In genomic region chr19:19642506-19643157, GRCh38 we compare ENCODE assay signal across 8 cellular contexts. TPM values are rescaled to one million over a fixed set of nuclear protein-coding genes. Genes with fewer than 3 reads are reported as not detected.
DNase-seq lines count a peak whose midpoint lies in the region; ATAC-seq and TF ChIP-seq lines count a peak whose summit lies in the region.

No MANE protein-coding gene starts in this region.

- H3K27ac ChIP-seq in lung (ENCODE audit: low read depth in 1 of 2, low read length in 1 of 2), result peak overlapping the region in 1 of 2 donors; percentile 85

- H3K27me3 Mint-ChIP-seq in brain, result peaks cover 7% of the 10 kb centered on the region

- 11 to 21% methylated on average over 16 of the region's 16 CpGs for WGBS in lung, 2 donors

- peak; percentile 3 for ATAC-seq in lung (ENCODE audit: insufficient read depth, low FRiP score)

- H3K27me3 ChIP-seq in HAP-1 (ENCODE audit: low read depth) (no peaks in the 10 kb centered on the region), lung (ENCODE audit: control insufficient read depth, insufficient read depth) (no peaks in the 10 kb centered on the region)

- in situ Hi-C loops in HAP-1 (cut with MboI; ENCODE audit: low sequenced_read_pairs), result loop anchor here (5.0 kb wide), 1 partner anchor 105 kb away; the partner anchor contains the start of gene CILP2

- H3K9me3 ChIP-seq in HAP-1 (no peaks in the 10 kb centered on the region), lung (ENCODE audit: control insufficient read depth in 2 of 2, insufficient read depth in 1 of 2, low read length in 1 of 2) (no peaks in the 10 kb centered on the region)

- peak; percentile 82 for DNase-seq in DMS 273 (lab: John Stamatoyannopoulos, UW; ENCODE audit: unreplicated experiment)
- peak in 1 of 2 experiments; percentile 48 for DNase-seq in HAP-1 (ENCODE audit: low spot score in 2 of 2)
- DNase-seq in RPMI7951 (ENCODE audit: low read depth), result peak; percentile 35
- DNase-seq in lung (ENCODE audit: low spot score), result no peak
- peak; percentile 56 for DNase-seq in stimulated activated naive CD4-positive, alpha-beta T cell treated with Interleukin-2 at 50 U/mL for 16 hours (lab: John Stamatoyannopoulos, UW)
- DNase-seq in erythroblast (lab: John Stamatoyannopoulos, UW), result no peak
- no peak for DNase-seq in ecto neural progenitor cell (ENCODE audit: low spot score)

- H3K27ac Mint-ChIP-seq in brain, result peak overlapping the region; percentile 89 to 98 (median 95)

- H3K4me1 Mint-ChIP-seq in brain, result peaks cover 14% of the 10 kb centered on the region

- TF ChIP-seq POLR2A in erythroblast (IDR thresholded peaks at IDR 0.05; ENCODE audit: low read length), result no peak

- H3K9me3 Mint-ChIP-seq in brain, result no peaks in the 10 kb centered on the region

- H3K4me1 ChIP-seq in HAP-1 (no peaks in the 10 kb centered on the region; the same call in 1 of the 2 replicates), lung (ENCODE audit: control insufficient read depth in 2 of 2, insufficient read depth in 2 of 2, low read length in 2 of 2) (peaks cover 0 to 3% of the 10 kb centered on the region in 2 donors)

- peaks cover 12% of the 10 kb centered on the region for H3K36me3 Mint-ChIP-seq in brain

- H3K36me3 ChIP-seq in HAP-1 (replicated peaks) (peaks cover 31% of the 10 kb centered on the region), lung (ENCODE audit: control insufficient read depth in 2 of 2, insufficient read depth in 2 of 2, low read length in 2 of 2) (peaks cover 22 to 39% of the 10 kb centered on the region in 2 donors)

- peak overlapping the region; percentile 67 for H3K4me3 ChIP-seq in HAP-1
- H3K4me3 ChIP-seq in lung, result peak overlapping the region; percentile 83

- TF ChIP-seq CTCF in brain (conservative IDR thresholded peaks at IDR 0.05), result no peak
- TF ChIP-seq CTCF in lung (IDR thresholded peaks at IDR 0.05; ENCODE audit: control extremely low read depth, extremely low read depth), result no peak

- peak overlapping the region; percentile 90 to 97 (median 93) for H3K4me3 Mint-ChIP-seq in brain

RNA-seq across cellular contexts. Expression of gene GMIP, which starts 0.8 kb away (rescaled TPM):
- 2.3 and 3.3 TPM in 2 replicates for total RNA-seq in RPMI7951 (2014; rRNA removed; shearing (Covaris generic))
- polyA plus RNA-seq in brain (ENCODE audit: insufficient read depth, low read depth, low replicate concordance), result 13.6 TPM
- total RNA-seq in lung, result 10 to 100 TPM; 13.1 to 50.1 TPM
- polyA plus RNA-seq in lung, result 10 to 100 TPM; 13.2 to 54.1 TPM

RNA-seq across cellular contexts. Expression of gene LPAR2, which starts 14.6 kb away (rescaled TPM):
- 0.72 and 1.4 TPM in 2 replicates for total RNA-seq in RPMI7951 (2014; rRNA removed; shearing (Covaris generic))
- polyA plus RNA-seq in brain (ENCODE audit: insufficient read depth, low read depth, low replicate concordance), result 17.6 TPM
- total RNA-seq in lung, result 10 to 100 TPM in 1 of 2 donors, 1 to 10 TPM in 1; 5.1 to 22.7 TPM
- polyA plus RNA-seq in lung, result 10 to 100 TPM; 16.2 to 42.4 TPM

RNA-seq across cellular contexts. Expression of gene ATP13A1, which starts 20.8 kb away (rescaled TPM):
- 21.3 and 34.7 TPM in 2 replicates for total RNA-seq in RPMI7951 (2014; rRNA removed; shearing (Covaris generic))
- polyA plus RNA-seq in brain (ENCODE audit: insufficient read depth, low read depth, low replicate concordance), result 27.4 TPM
- total RNA-seq in lung, result 10 to 100 TPM; 35.7 to 70.4 TPM
- 10 to 100 TPM; 40.7 to 42.5 TPM for polyA plus RNA-seq in lung

RNA-seq across cellular contexts. Expression of gene PBX4, which starts 24.1 kb away (rescaled TPM):
- 2.1 and 3.0 TPM in 2 replicates for total RNA-seq in RPMI7951 (2014; rRNA removed; shearing (Covaris generic))
- polyA plus RNA-seq in brain (ENCODE audit: insufficient read depth, low read depth, low replicate concordance) (5.2 TPM), lung (1 to 10 TPM; 2.2 to 6.7 TPM)
- total RNA-seq in lung, result 1 to 10 TPM; 7.0 to 8.3 TPM

RNA-seq across cellular contexts. Expression of gene ZNF101, which starts 26.0 kb away (rescaled TPM):
- total RNA-seq in RPMI7951 (2014; rRNA removed; shearing (Covaris generic)), result 5.2 and 9.3 TPM in 2 replicates
- 5.8 TPM for polyA plus RNA-seq in brain (ENCODE audit: insufficient read depth, low read depth, low replicate concordance)
- total RNA-seq in lung, result 10 to 100 TPM in 1 of 2 donors, 1 to 10 TPM in 1; 9.3 to 12.4 TPM
- polyA plus RNA-seq in lung, result 10 to 100 TPM in 1 of 2 donors, 1 to 10 TPM in 1; 7.4 to 11.5 TPM

Comparison
In these comparisons a context has a peak if more than half of its experiments do, and no peak if none do; other contexts are left out.
1. DNase-seq: peak in DMS 273 (single experiment), RPMI7951 (single experiment) and stimulated activated naive CD4-positive, alpha-beta T cell treated with Interleukin-2 at 50 U/mL for 16 hours (single experiment); none in lung (single experiment), erythroblast (0 of 2) and ecto neural progenitor cell (single experiment).